11 cellular contexts compared by ENCODE assay signal in genomic region chr9:133821606-133822438, GRCh38.
DNase-seq lines count a peak whose midpoint lies in the region; ATAC-seq lines count a peak whose summit lies in the region.
"Had no signal": no experiment of that assay in that cellular context is flagged by ENCODE, and none has a peak within 500 bp of the region (broad histone marks: within the 10 kb centered on the region; RNA-seq: fewer than 3 reads in every experiment).

No MANE protein-coding gene starts in this region.

- H4K20me1 ChIP-seq in BLaER1 treated with 17β-estradiol and CSF1 and Interleukin-3, amounts not matched to agents 10 nM and 100 nM, result peaks cover 0 to 65% (median 34%) of the 10 kb centered on the region in 11 experiments; a peak in 17 of 22 replicates

- ATAC-seq in GM21528 (IDR thresholded peaks at IDR 0.05; ENCODE audit: low FRiP score, unreplicated experiment) (peak; percentile 26), GM19467 (IDR thresholded peaks at IDR 0.05; ENCODE audit: unreplicated experiment) (no peak), GM18519 (IDR thresholded peaks at IDR 0.05; ENCODE audit: low FRiP score, unreplicated experiment) (no peak)

- H3K4me3 ChIP-seq in BLaER1 treated with 17β-estradiol and CSF1 and Interleukin-3, amounts not matched to agents 10 nM and 100 nM, result no peak overlapping the region
- H3K4me3 ChIP-seq: stomach had no signal

- peaks cover 0 to 13% (median 5%) of the 10 kb centered on the region in 11 experiments; a peak in 5 of 22 replicates for H3K36me3 ChIP-seq in BLaER1 treated with 17β-estradiol and CSF1 and Interleukin-3, amounts not matched to agents 10 nM and 100 nM
- H3K36me3 ChIP-seq: stomach had no signal

- peak; percentile 51 for DNase-seq in NCI-H524 treated with DMSO at 0.1 percent for 48 hours (lab: John Stamatoyannopoulos, UW)
- peak; percentile 30 for DNase-seq in glomerular visceral epithelial cell (ENCODE audit: extremely low spot score)
- DNase-seq in DMS153 (lab: John Stamatoyannopoulos, UW), result no peak
- no peak for DNase-seq in GF-D8 (lab: John Stamatoyannopoulos, UW)
- DNase-seq: SHP77; stimulated activated CD4-positive, alpha-beta T cell treated with anti-CD3 and anti-CD28 coated beads, Interleukin-1b, Interleukin-23, amount 100 ng/mL, for 48 hours; stomach had no signal

- peaks cover 31 to 53% (median 48%) of the 10 kb centered on the region in 10 experiments for H3K4me1 ChIP-seq in BLaER1 treated with 17β-estradiol and CSF1 and Interleukin-3, amounts not matched to agents 10 nM and 100 nM
- H3K4me1 ChIP-seq: stomach had no signal

- H3K27ac ChIP-seq in BLaER1 treated with 17β-estradiol and CSF1 and Interleukin-3, amounts not matched to agents 10 nM and 100 nM, result peak overlapping the region in 3 of 11 experiments; percentile 8 to 32 (median 14); a peak in 4 of 22 replicates
- H3K27ac ChIP-seq: stomach had no signal

- H3K4me2 ChIP-seq in BLaER1 treated with 17β-estradiol and CSF1 and Interleukin-3, amounts not matched to agents 10 nM and 100 nM, result peak overlapping the region; percentile 61 to 84 (median 70)

- no peaks in the 10 kb centered on the region for H3K27me3 ChIP-seq in BLaER1 treated with 17β-estradiol and CSF1 and Interleukin-3, amounts not matched to agents 10 nM and 100 nM
- H3K27me3 ChIP-seq: stomach had no signal

- H3K9me3 ChIP-seq in BLaER1 treated with 17β-estradiol and CSF1 and Interleukin-3, amounts not matched to agents 10 nM and 100 nM (replicated peaks in 1 of 11), result no peaks in the 10 kb centered on the region
- H3K9me3 ChIP-seq: stomach had no signal

- H3K9ac ChIP-seq in BLaER1 treated with 17β-estradiol and CSF1 and Interleukin-3, amounts not matched to agents 10 nM and 100 nM, result peak overlapping the region in 6 of 11 experiments; percentile 4 to 52 (median 26); a peak in 9 of 22 replicates

Comparison
In these comparisons a context has a peak if more than half of its experiments do, and no peak if none do; other contexts are left out.
1. DNase-seq: peak in NCI-H524 treated with DMSO at 0.1 percent for 48 hours (single experiment) and glomerular visceral epithelial cell (single experiment); none in DMS153 (single experiment) and GF-D8 (single experiment).